ENCODE assay signal across 13 cellular contexts in the genomic region with DNA sequence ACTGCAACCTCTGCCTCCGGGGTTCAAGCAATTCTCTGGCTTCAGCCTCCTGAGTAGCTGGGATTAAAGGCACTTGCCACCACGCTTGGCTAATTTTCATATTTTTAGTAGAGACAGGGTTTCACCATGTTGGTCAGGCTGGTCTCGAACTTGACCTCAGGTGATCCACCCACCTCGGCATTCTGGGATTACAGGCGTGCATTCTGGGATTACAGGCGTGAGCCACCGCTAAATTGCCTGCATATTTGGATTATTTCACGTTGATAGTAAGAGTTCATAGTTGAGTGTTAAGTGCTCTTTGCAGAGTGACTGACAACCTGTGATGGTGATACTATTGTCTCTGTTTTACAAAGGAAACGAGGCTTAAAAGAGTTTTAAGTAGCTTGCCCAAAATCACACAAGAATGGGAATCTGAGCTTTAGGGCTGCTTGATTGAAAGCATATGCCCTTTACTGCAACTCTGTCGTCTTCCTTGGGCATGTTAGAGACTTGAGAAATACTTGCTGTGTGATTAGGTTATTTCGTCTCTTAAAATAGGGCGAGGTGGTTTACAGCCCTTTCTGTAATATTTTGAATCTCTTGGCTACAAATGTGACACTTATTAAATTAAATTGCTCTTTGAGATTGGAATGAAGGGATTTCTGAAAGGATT. TPM values are rescaled to one million over a fixed set of nuclear protein-coding genes. Genes with fewer than 3 reads are reported as not detected.
DNase-seq lines count a peak whose midpoint lies in the region; ATAC-seq and TF ChIP-seq lines count a peak whose summit lies in the region.
"Had no signal": no experiment of that assay in that cellular context is flagged by ENCODE, and none has a peak within 500 bp of the region (broad histone marks: within the 10 kb centered on the region; RNA-seq: fewer than 3 reads in every experiment).

No MANE protein-coding gene starts in this region.

- H3K36me3 Mint-ChIP-seq in activated T-cell treated with anti-CD3 and anti-CD28 coated beads, Interleukin-2, amount 50 U/mL, for 72 hours (ENCODE audit: insufficient read depth in 2 of 2) = peaks cover 16 to 53% of the 10 kb centered on the region in 2 donors
- H3K36me3 Mint-ChIP-seq in endothelial cell (ENCODE audit: low read depth, unreplicated experiment) (peaks cover 6% of the 10 kb centered on the region), nephron progenitor cell (ENCODE audit: low read depth) (peaks cover 70% of the 10 kb centered on the region)

- TF ChIP-seq CTCF in endothelial cell (IDR thresholded peaks at IDR 0.05; ENCODE audit: unreplicated experiment) = no peak
- no peak for TF ChIP-seq CTCF in psoas muscle (IDR thresholded peaks at IDR 0.05)
- TF ChIP-seq CTCF in nephron progenitor cell (IDR thresholded peaks at IDR 0.05) = no peak

- no peaks in the 10 kb centered on the region for H3K9me3 Mint-ChIP-seq in activated T-cell treated with anti-CD3 and anti-CD28 coated beads, Interleukin-2, amount 50 U/mL, for 72 hours
- H3K9me3 Mint-ChIP-seq in endothelial cell (ENCODE audit: unreplicated experiment) (no peaks in the 10 kb centered on the region), nephron progenitor cell (peaks cover 10% of the 10 kb centered on the region)

- no peaks in the 10 kb centered on the region for H3K9me3 ChIP-seq in SK-N-MC (ENCODE audit: low read depth, low read length)
- H3K9me3 ChIP-seq in psoas muscle = no peaks in the 10 kb centered on the region

- H3K36me3 ChIP-seq in SK-N-MC (ENCODE audit: insufficient read depth, low read length) (peaks cover 41% of the 10 kb centered on the region), psoas muscle (ENCODE audit: insufficient read depth in 1 of 2, low read depth in 1 of 2) (no peaks in the 10 kb centered on the region)

- no peak overlapping the region for H3K9ac ChIP-seq in SK-N-MC (ENCODE audit: insufficient read length)

- H3K4me3 ChIP-seq in SK-N-MC (no peak overlapping the region), psoas muscle (peak overlapping the region; percentile 22)

- H3K27me3 Mint-ChIP-seq in activated T-cell treated with anti-CD3 and anti-CD28 coated beads, Interleukin-2, amount 50 U/mL, for 72 hours (ENCODE audit: low read depth) = no peaks in the 10 kb centered on the region
- peaks cover 6% of the 10 kb centered on the region for H3K27me3 Mint-ChIP-seq in endothelial cell (ENCODE audit: unreplicated experiment)
- H3K27me3 Mint-ChIP-seq in nephron progenitor cell (ENCODE audit: low read depth, poor library complexity) = no peaks in the 10 kb centered on the region

- H3K27me3 ChIP-seq in psoas muscle (ENCODE audit: insufficient read depth in 3 of 3, low read length in 2 of 3) = no peaks in the 10 kb centered on the region

- DNase-seq in activated T-cell treated with anti-CD3 and anti-CD28 coated beads, Interleukin-2, amount 50 U/mL, for 72 hours = no peak
- DNase-seq in activated T-cell treated with anti-CD3 and anti-CD28 coated beads, Interleukin-2, amount 50 U/mL, for 48 hours = no peak
- no peak for DNase-seq in SK-N-MC (ENCODE audit: low read depth, low spot score)
- DNase-seq in endothelial cell (ENCODE audit: low spot score) = no peak
- DNase-seq in psoas muscle = no peak
- no peak for DNase-seq in nephron progenitor cell
- no peak for DNase-seq in posterior vena cava (ENCODE audit: low spot score)
- DNase-seq: effector CD4-positive, alpha-beta T cell; midbrain; NCI-H1436 treated with DMSO at 0.1 percent for 48 hours; NCI-H345; occipital lobe had no signal

- no peak for ATAC-seq in activated T-cell treated with anti-CD3 and anti-CD28 coated beads, Interleukin-2, amount 50 U/mL, for 72 hours (replicated peaks in 1 of 2)
- no peak for ATAC-seq in psoas muscle
- no peak for ATAC-seq in HG02981 (IDR thresholded peaks at IDR 0.05; ENCODE audit: unreplicated experiment)

- peaks cover 84% of the 10 kb centered on the region for H3K4me1 ChIP-seq in psoas muscle

- H3K27ac Mint-ChIP-seq in activated T-cell treated with anti-CD3 and anti-CD28 coated beads, Interleukin-2, amount 50 U/mL, for 72 hours = peak overlapping the region; percentile 89
- H3K27ac Mint-ChIP-seq in endothelial cell (ENCODE audit: unreplicated experiment) (no peak overlapping the region), nephron progenitor cell (no peak overlapping the region)

- H3K4me1 Mint-ChIP-seq in activated T-cell treated with anti-CD3 and anti-CD28 coated beads, Interleukin-2, amount 50 U/mL, for 72 hours (ENCODE audit: low read depth) = peaks cover 92% of the 10 kb centered on the region
- H3K4me1 Mint-ChIP-seq in endothelial cell (ENCODE audit: unreplicated experiment) = peaks cover 52% of the 10 kb centered on the region
- peaks cover 25% of the 10 kb centered on the region for H3K4me1 Mint-ChIP-seq in nephron progenitor cell

- WGBS in psoas muscle, 3 donors = 66 to 73% (median 68%) methylated on average over 12 of the region's 12 CpGs

- H3K4me3 Mint-ChIP-seq in activated T-cell treated with anti-CD3 and anti-CD28 coated beads, Interleukin-2, amount 50 U/mL, for 72 hours = peak overlapping the region; percentile 18 to 66
- H3K4me3 Mint-ChIP-seq in endothelial cell (ENCODE audit: unreplicated experiment) = peak overlapping the region; percentile 23
- no peak overlapping the region for H3K4me3 Mint-ChIP-seq in nephron progenitor cell

- intact Hi-C loops in psoas muscle (cut with DNase I) (no loop called here), posterior vena cava (cut with DNase I) (no loop called here)

- H3K27ac ChIP-seq in SK-N-MC (0 out of 2 replicates have a peak overlapping the region, but pooled peaks have one; percentile 3), psoas muscle (no peak overlapping the region)

RNA-seq across cellular contexts. Expression of a gene that starts 12.4 kb away (rescaled TPM):
- 100 to 1,000 TPM; 292 to 349 TPM for total RNA-seq in activated T-cell treated with anti-CD3 and anti-CD28 coated beads, Interleukin-2, amount 50 U/mL, for 72 hours
- total RNA-seq in endothelial cell (ENCODE audit: unreplicated experiment) = 370 TPM
- 100 to 1,000 TPM in 3 of 4 donors, 10 to 100 TPM in 1; 98.7 to 135 (median 122) TPM for total RNA-seq in psoas muscle
- polyA plus RNA-seq in psoas muscle = 100 to 1,000 TPM in 2 of 3 donors, 10 to 100 TPM in 1; 71.6 to 126 (median 115) TPM
- total RNA-seq in posterior vena cava = 100 to 1,000 TPM; 214 to 262 TPM
